ENCODE assay signal across 1 cellular context in the genomic region with DNA sequence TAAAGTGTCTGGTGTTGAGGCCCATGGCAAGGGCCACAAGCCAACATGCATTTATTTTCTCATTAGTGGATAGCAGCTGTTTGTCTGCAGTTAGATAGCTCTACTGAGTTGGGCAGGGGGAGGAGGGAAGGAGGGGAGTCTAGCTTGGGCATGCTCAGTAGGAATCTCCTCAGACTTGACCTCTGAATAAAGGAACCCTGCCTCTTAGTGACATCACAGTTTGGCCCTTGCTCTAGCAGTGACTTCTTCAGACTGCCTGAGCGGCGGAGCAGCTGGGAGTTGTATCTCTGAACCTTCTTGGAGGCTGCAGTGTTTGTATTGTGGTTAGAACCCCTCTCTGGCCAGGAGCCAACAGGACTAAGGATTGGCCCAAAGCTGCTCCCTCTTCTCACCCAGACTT.
TF ChIP-seq lines count a peak whose summit lies in the region.

No MANE protein-coding gene starts in this region.

TF ChIP-seq in K562, 482 proteins besides CTCF, POLR2A, EP300 and RAD21 (continued from another document):
- TF ChIP-seq, protein P1, sequence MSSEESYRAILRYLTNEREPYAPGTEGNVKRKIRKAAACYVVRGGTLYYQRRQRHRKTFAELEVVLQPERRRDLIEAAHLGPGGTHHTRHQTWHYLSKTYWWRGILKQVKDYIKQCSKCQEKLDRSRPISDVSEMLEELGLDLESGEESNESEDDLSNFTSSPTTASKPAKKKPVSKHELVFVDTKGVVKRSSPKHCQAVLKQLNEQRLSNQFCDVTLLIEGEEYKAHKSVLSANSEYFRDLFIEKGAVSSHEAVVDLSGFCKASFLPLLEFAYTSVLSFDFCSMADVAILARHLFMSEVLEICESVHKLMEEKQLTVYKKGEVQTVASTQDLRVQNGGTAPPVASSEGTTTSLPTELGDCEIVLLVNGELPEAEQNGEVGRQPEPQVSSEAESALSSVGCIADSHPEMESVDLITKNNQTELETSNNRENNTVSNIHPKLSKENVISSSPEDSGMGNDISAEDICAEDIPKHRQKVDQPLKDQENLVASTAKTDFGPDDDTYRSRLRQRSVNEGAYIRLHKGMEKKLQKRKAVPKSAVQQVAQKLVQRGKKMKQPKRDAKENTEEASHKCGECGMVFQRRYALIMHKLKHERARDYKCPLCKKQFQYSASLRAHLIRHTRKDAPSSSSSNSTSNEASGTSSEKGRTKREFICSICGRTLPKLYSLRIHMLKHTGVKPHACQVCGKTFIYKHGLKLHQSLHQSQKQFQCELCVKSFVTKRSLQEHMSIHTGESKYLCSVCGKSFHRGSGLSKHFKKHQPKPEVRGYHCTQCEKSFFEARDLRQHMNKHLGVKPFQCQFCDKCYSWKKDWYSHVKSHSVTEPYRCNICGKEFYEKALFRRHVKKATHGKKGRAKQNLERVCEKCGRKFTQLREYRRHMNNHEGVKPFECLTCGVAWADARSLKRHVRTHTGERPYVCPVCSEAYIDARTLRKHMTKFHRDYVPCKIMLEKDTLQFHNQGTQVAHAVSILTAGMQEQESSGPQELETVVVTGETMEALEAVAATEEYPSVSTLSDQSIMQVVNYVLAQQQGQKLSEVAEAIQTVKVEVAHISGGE (CRISPR knock-in tag; IDR thresholded peaks at IDR 0.05) = no peak
- TF ChIP-seq, protein P2, sequence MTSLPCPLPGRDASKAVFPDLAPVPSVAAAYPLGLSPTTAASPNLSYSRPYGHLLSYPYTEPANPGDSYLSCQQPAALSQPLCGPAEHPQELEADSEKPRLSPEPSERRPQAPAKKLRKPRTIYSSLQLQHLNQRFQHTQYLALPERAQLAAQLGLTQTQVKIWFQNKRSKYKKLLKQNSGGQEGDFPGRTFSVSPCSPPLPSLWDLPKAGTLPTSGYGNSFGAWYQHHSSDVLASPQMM (CRISPR knock-in tag; IDR thresholded peaks at IDR 0.05) = no peak
- peak; percentile 65 to 71 for TF ChIP-seq NRF1 (conservative IDR thresholded peaks at IDR 0.05 in 1 of 2, IDR thresholded peaks at IDR 0.05 in 1 of 2)
- no peak for TF ChIP-seq XRCC3 (IDR thresholded peaks at IDR 0.05)
- no peak for TF ChIP-seq CEBPB (tag; IDR thresholded peaks at IDR 0.05)
- peak; percentile 48 for TF ChIP-seq NFIC (IDR thresholded peaks at IDR 0.05)
- no peak for TF ChIP-seq KDM4B (IDR thresholded peaks at IDR 0.05; ENCODE audit: borderline replicate concordance in 2 of 2, low read depth in 1 of 2)
- TF ChIP-seq RBM22 (IDR thresholded peaks at IDR 0.05; ENCODE audit: low read depth, low read length, poor library complexity, severe bottlenecking) = no peak
- TF ChIP-seq, protein P3, sequence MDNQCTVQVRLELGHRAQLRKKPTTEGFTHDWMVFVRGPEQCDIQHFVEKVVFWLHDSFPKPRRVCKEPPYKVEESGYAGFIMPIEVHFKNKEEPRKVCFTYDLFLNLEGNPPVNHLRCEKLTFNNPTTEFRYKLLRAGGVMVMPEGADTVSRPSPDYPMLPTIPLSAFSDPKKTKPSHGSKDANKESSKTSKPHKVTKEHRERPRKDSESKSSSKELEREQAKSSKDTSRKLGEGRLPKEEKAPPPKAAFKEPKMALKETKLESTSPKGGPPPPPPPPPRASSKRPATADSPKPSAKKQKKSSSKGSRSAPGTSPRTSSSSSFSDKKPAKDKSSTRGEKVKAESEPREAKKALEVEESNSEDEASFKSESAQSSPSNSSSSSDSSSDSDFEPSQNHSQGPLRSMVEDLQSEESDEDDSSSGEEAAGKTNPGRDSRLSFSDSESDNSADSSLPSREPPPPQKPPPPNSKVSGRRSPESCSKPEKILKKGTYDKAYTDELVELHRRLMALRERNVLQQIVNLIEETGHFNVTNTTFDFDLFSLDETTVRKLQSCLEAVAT (IDR thresholded peaks at IDR 0.05) = no peak
- no peak for TF ChIP-seq ZNF224 (CRISPR knock-in tag; IDR thresholded peaks at IDR 0.05)
TF ChIP-seq in K562: peak in this region for 2.
